Comparison of ENCODE assay signal across 21 cellular contexts in the genomic region with DNA sequence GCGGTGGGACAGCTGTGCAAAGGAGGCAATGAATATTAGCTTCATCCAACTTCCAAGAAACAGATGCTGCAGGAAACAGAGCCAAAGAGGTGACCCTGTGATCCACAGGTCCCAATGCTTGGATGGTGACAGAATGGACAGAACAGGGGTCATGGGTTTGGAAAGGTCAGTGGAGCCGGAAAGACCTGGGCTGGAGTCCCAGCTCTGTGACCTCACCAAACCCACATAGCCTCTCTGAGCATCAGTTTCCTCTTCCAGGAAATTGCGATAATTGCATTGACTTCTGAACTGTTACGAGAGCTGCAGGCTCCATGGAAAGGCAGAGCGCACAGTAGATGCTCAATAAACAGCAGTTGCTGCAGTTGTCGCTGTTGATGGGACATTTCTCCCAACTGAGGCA.
DNase-seq lines count a peak whose midpoint lies in the region; ATAC-seq, FAIRE-seq and TF ChIP-seq lines count a peak whose summit lies in the region.
"Had no signal": no experiment of that assay in that cellular context is flagged by ENCODE, and none has a peak within 500 bp of the region (broad histone marks: within the 10 kb centered on the region; RNA-seq: fewer than 3 reads in every experiment).

No MANE protein-coding gene starts in this region.

- peaks cover 0 to 3% (median 1%) of the 10 kb centered on the region in 4 donors for H3K27me3 ChIP-seq in liver (ENCODE audit: control insufficient read depth in 4 of 4, insufficient read depth in 4 of 4, low read length in 3 of 4)
- H3K27me3 ChIP-seq in HepG2 (ENCODE audit: control insufficient read depth in 1 of 2, insufficient read depth in 2 of 2, low read length in 2 of 2) = peaks cover 2 to 41% of the 10 kb centered on the region in 2 experiments; a peak in 4 of 5 replicates
- no peaks in the 10 kb centered on the region for H3K27me3 ChIP-seq in body of pancreas
- H3K27me3 ChIP-seq: BLaER1 treated with 17β-estradiol and CSF1 and Interleukin-3, amounts not matched to agents 10 nM and 100 nM had no signal

- TF ChIP-seq EP300 in HepG2 (IDR thresholded peaks at IDR 0.05; ENCODE audit: low read depth in 2 of 2, low read length in 2 of 2) (no peak), HepG2 (CRISPR knock-in tag; IDR thresholded peaks at IDR 0.05; ENCODE audit: borderline replicate concordance) (no peak)

- H3K36me3 ChIP-seq in liver (ENCODE audit: control insufficient read depth in 4 of 4, insufficient read depth in 3 of 4, low read depth in 1 of 4, low read length in 3 of 4) (no peaks in the 10 kb centered on the region), HepG2 (replicated peaks in 1 of 2; ENCODE audit: control insufficient read depth in 1 of 2, insufficient read depth in 2 of 2, low read length in 2 of 2) (no peaks in the 10 kb centered on the region), body of pancreas (replicated peaks in 1 of 2; ENCODE audit: insufficient read depth in 1 of 2, low read depth in 2 of 2) (no peaks in the 10 kb centered on the region)
- H3K36me3 ChIP-seq: BLaER1 treated with 17β-estradiol and CSF1 and Interleukin-3, amounts not matched to agents 10 nM and 100 nM had no signal

- no peak overlapping the region for H3K4me3 ChIP-seq in liver (ENCODE audit: low read depth in 1 of 3, low read length in 3 of 3)
- no peak overlapping the region for H3K4me3 ChIP-seq in HepG2 (replicated peaks in 1 of 3; ENCODE audit: insufficient read depth in 1 of 3, low read depth in 2 of 3, low read length in 3 of 3)
- H3K4me3 ChIP-seq in body of pancreas = no peak overlapping the region
- H3K4me3 ChIP-seq: A549; BLaER1 treated with 17β-estradiol and CSF1 and Interleukin-3, amounts not matched to agents 10 nM and 100 nM had no signal

- TF ChIP-seq POLR2A in HepG2 (IDR thresholded peaks at IDR 0.05; ENCODE audit: insufficient read depth in 1 of 2, low read depth in 2 of 2, low read length in 2 of 2) (no peak), body of pancreas (IDR thresholded peaks at IDR 0.05) (no peak)

- TF ChIP-seq RAD21 in liver (IDR thresholded peaks at IDR 0.05) = no peak
- TF ChIP-seq RAD21 in HepG2 (CRISPR knock-in tag; IDR thresholded peaks at IDR 0.05) = no peak

- no TSS peak for BruUV-seq in HepG2 (replicated peaks; lab: Mats Ljungman, UMichigan)

- FAIRE-seq in HepG2 (lab: Jason Lieb, UNC) = no peak
- no peak for FAIRE-seq in urothelium cell line (lab: Jason Lieb, UNC)
- FAIRE-seq: A549, D721Med, G401.6, GM12891, GM19239 had no signal

- intact Hi-C loops in HepG2 (cut with micrococcal nuclease; ENCODE audit: unreplicated experiment) (no loop called here), body of pancreas (cut with DNase I) (no loop called here), posterior vena cava (cut with DNase I) (no loop called here)

- DNase-seq in HepG2 (ENCODE audit: low spot score) (no peak), body of pancreas (no peak), posterior vena cava (ENCODE audit: low spot score) (peak; percentile 63), urothelium cell line (ENCODE audit: low spot score) (no peak)
- DNase-seq: AML-193; Caco-2; Calu3; CD4-positive, alpha-beta T cell; CD8-positive, alpha-beta T cell; DMS79 treated with DMSO at 0.1 percent for 48 hours; GF-D8 had no signal

- ATAC-seq in HepG2 = no peak
- no peak for ATAC-seq in body of pancreas
- no peak for ATAC-seq in HG02642 (IDR thresholded peaks at IDR 0.05; ENCODE audit: poor library complexity, unreplicated experiment)
- ATAC-seq: A549; CD8-positive, alpha-beta T cell had no signal

- POLR2A ChIA-PET in HepG2 (lab: Yijun Ruan, JAX) = no interaction called here

- no peak overlapping the region for H2AFZ ChIP-seq in HepG2 (ENCODE audit: low read length)

- no peak overlapping the region for H3K4me2 ChIP-seq in HepG2 (ENCODE audit: low read depth, low read length)
- H3K4me2 ChIP-seq: A549; BLaER1 treated with 17β-estradiol and CSF1 and Interleukin-3, amounts not matched to agents 10 nM and 100 nM had no signal

- CTCF ChIA-PET in HepG2 (lab: Yijun Ruan, JAX; ENCODE audit: low intra/inter-chr PET ratio, low total read pairs) = no interaction called here

- TF ChIP-seq CTCF in liver (IDR thresholded peaks at IDR 0.05; ENCODE audit: low read depth, low read length, missing input control) = no peak
- no peak for TF ChIP-seq CTCF in HepG2 (CRISPR knock-in tag; IDR thresholded peaks at IDR 0.05)
- TF ChIP-seq CTCF in body of pancreas (IDR thresholded peaks at IDR 0.05) = no peak

- H3K27ac ChIP-seq in liver (ENCODE audit: low read depth in 1 of 2, low read length in 2 of 2) = no peak overlapping the region
- no peak overlapping the region for H3K27ac ChIP-seq in HepG2 (ENCODE audit: extremely low read length, insufficient read depth, low read length)
- H3K27ac ChIP-seq in body of pancreas = peak overlapping the region in 3 of 4 donors; percentile 14 to 55 (median 25)
- H3K27ac ChIP-seq: 22Rv1; A549; BLaER1 treated with 17β-estradiol and CSF1 and Interleukin-3, amounts not matched to agents 10 nM and 100 nM; C4-2B had no signal

- in situ Hi-C loops in HepG2 (cut with HindIII; ENCODE audit: extremely low pct_ligation_motif_present, low pct_unique_long_range_greater_than_20kb) = no loop called here

- H4K20me1 ChIP-seq in HepG2 (ENCODE audit: insufficient read depth, low read length) = no peaks in the 10 kb centered on the region
- H4K20me1 ChIP-seq: BLaER1 treated with 17β-estradiol and CSF1 and Interleukin-3, amounts not matched to agents 10 nM and 100 nM had no signal

- no peaks in the 10 kb centered on the region for H3K79me2 ChIP-seq in HepG2 (ENCODE audit: insufficient read depth, low read length)

- H3K4me1 ChIP-seq in liver (ENCODE audit: control insufficient read depth in 4 of 4, insufficient read depth in 4 of 4, low read length in 3 of 4) (no peaks in the 10 kb centered on the region), HepG2 (ENCODE audit: insufficient read depth, low read length) (no peaks in the 10 kb centered on the region), body of pancreas (peaks cover 43% of the 10 kb centered on the region)
- H3K4me1 ChIP-seq: A549; BLaER1 treated with 17β-estradiol and CSF1 and Interleukin-3, amounts not matched to agents 10 nM and 100 nM; Caco-2 had no signal

- H3K9ac ChIP-seq in liver (ENCODE audit: low read depth in 1 of 2, low read length in 2 of 2) (no peak overlapping the region), HepG2 (ENCODE audit: insufficient read depth, low read depth, low read length) (no peak overlapping the region)
- H3K9ac ChIP-seq: BLaER1 treated with 17β-estradiol and CSF1 and Interleukin-3, amounts not matched to agents 10 nM and 100 nM had no signal

- H3K9me3 ChIP-seq in liver (ENCODE audit: control insufficient read depth in 4 of 4, low read length in 3 of 4) = no peaks in the 10 kb centered on the region
- no peaks in the 10 kb centered on the region for H3K9me3 ChIP-seq in HepG2 (ENCODE audit: low read length)
- no peaks in the 10 kb centered on the region for H3K9me3 ChIP-seq in body of pancreas
- H3K9me3 ChIP-seq: A549; BLaER1 treated with 17β-estradiol and CSF1 and Interleukin-3, amounts not matched to agents 10 nM and 100 nM; Caco-2 had no signal

- WGBS in liver = 90% methylated on average over 6 of the region's 6 CpGs
- 49% methylated on average over 6 of the region's 6 CpGs for WGBS in HepG2 (ENCODE audit: low lambda C conversion rate)
- WGBS in body of pancreas, 2 donors = 83 to 92% methylated on average over 6 of the region's 6 CpGs

TF ChIP-seq in liver, 16 proteins besides CTCF, POLR2A, EP300 and RAD21:
- TF ChIP-seq RXRA (IDR thresholded peaks at IDR 0.05) (no peak), NR2F2 (IDR thresholded peaks at IDR 0.05) (peak; percentile 62)
TF ChIP-seq in liver: peak in this region for 1.

TF ChIP-seq in HepG2, 621 proteins besides CTCF, POLR2A, EP300 and RAD21 (continues in another document):
- TF ChIP-seq KAT7 (CRISPR knock-in tag; IDR thresholded peaks at IDR 0.05; ENCODE audit: borderline replicate concordance) = no peak
- no peak for TF ChIP-seq ZNF724P (CRISPR knock-in tag; IDR thresholded peaks at IDR 0.05; ENCODE audit: borderline replicate concordance)
- TF ChIP-seq, protein P1, sequence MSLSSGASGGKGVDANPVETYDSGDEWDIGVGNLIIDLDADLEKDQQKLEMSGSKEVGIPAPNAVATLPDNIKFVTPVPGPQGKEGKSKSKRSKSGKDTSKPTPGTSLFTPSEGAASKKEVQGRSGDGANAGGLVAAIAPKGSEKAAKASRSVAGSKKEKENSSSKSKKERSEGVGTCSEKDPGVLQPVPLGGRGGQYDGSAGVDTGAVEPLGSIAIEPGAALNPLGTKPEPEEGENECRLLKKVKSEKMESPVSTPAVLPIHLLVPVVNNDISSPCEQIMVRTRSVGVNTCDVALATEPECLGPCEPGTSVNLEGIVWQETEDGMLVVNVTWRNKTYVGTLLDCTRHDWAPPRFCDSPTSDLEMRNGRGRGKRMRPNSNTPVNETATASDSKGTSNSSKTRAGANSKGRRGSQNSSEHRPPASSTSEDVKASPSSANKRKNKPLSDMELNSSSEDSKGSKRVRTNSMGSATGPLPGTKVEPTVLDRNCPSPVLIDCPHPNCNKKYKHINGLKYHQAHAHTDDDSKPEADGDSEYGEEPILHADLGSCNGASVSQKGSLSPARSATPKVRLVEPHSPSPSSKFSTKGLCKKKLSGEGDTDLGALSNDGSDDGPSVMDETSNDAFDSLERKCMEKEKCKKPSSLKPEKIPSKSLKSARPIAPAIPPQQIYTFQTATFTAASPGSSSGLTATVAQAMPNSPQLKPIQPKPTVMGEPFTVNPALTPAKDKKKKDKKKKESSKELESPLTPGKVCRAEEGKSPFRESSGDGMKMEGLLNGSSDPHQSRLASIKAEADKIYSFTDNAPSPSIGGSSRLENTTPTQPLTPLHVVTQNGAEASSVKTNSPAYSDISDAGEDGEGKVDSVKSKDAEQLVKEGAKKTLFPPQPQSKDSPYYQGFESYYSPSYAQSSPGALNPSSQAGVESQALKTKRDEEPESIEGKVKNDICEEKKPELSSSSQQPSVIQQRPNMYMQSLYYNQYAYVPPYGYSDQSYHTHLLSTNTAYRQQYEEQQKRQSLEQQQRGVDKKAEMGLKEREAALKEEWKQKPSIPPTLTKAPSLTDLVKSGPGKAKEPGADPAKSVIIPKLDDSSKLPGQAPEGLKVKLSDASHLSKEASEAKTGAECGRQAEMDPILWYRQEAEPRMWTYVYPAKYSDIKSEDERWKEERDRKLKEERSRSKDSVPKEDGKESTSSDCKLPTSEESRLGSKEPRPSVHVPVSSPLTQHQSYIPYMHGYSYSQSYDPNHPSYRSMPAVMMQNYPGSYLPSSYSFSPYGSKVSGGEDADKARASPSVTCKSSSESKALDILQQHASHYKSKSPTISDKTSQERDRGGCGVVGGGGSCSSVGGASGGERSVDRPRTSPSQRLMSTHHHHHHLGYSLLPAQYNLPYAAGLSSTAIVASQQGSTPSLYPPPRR (CRISPR knock-in tag; IDR thresholded peaks at IDR 0.05; ENCODE audit: borderline replicate concordance) = no peak

Comparison
In these comparisons a context has a peak if more than half of its experiments do, and no peak if none do; other contexts are left out.
1. H3K27ac ChIP-seq: peak in body of pancreas (3 of 4); none in liver (0 of 2) and HepG2 (single experiment).